In the genomic region with DNA sequence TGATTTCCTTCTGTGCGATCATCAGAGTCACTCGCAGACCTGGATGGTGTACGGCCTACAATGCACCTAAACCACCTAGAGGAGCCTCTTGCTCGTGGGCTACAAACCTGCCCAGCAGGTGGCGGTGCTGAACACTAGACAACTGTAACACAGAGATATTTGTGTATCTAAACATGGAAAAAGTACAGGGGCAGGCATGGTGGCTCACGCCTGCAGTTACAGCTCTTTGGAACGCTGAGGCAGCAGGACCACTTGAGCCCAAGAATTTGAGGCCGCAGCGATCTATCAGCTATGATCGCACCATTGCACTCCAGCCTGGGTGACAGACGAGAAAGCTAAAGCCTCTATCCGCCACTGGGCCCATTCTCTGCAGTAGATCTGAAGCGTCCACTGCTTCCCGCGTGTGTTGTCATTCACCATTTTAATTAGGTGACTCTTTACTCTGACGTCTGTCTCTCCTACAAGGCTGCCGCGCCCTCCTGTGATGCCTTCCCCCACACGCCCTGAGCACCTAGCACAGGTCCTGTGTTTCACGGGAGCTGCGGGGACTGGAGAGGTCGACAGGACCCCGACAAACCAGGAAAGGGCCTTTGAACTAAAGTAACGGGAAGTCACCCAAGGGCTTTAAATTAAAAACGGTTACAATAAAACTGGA, we compare ENCODE assay signal across 8 cellular contexts. TPM values are rescaled to one million over a fixed set of nuclear protein-coding genes. Genes with fewer than 3 reads are reported as not detected.
DNase-seq lines count a peak whose midpoint lies in the region; ATAC-seq and TF ChIP-seq lines count a peak whose summit lies in the region.

No MANE protein-coding gene starts in this region.

- peak; percentile 52 for DNase-seq in NCI-H1105 treated with DMSO at 0.1 percent for 48 hours (lab: John Stamatoyannopoulos, UW)
- DNase-seq in WERI-Rb-1: peak; percentile 88
- DNase-seq in central memory CD4-positive, alpha-beta T cell: peak; percentile 89
- DNase-seq in left colon: peak; percentile 81 to 95
- peak; percentile 88 for DNase-seq in stimulated activated CD4-positive, alpha-beta T cell treated with anti-CD3 and anti-CD28 coated beads, Interleukin-4, amount 100 ng/mL, for 1 hour
- no peak for DNase-seq in mesenteric fat pad (ENCODE audit: low spot score)

- POLR2A ChIA-PET in HEK293 (lab: Yijun Ruan, JAX): interaction anchor here (1.6 kb wide), 1 partner anchor 22 kb away, joined by 5 read pairs; no protein-coding TSS in a partner anchor

- peak overlapping the region; percentile 92 for H3K4me3 ChIP-seq in GM08714 (ENCODE audit: low read length)
- H3K4me3 ChIP-seq in HEK293 (ENCODE audit: low read depth, low read length): peak overlapping the region; percentile 95
- H3K4me3 ChIP-seq in WERI-Rb-1 (ENCODE audit: low read depth, low read length): peak overlapping the region; percentile 83

- no peaks in the 10 kb centered on the region for H3K4me1 ChIP-seq in HEK293 (ENCODE audit: control insufficient read depth, insufficient read depth, low read length)

- intact Hi-C loops in left colon (cut with DNase I, micrococcal nuclease): no loop called here

- H3K9me3 ChIP-seq in HEK293 (ENCODE audit: control insufficient read depth, insufficient read depth, low read depth, low read length): no peaks in the 10 kb centered on the region
- no peaks in the 10 kb centered on the region for H3K9me3 ChIP-seq in WERI-Rb-1 (ENCODE audit: severe bottlenecking)

- H3K36me3 ChIP-seq in HEK293 (ENCODE audit: control insufficient read depth in 2 of 2, insufficient read depth in 1 of 2, low read length in 2 of 2): peaks cover 7 to 52% of the 10 kb centered on the region in 2 experiments; a peak in 2 of 3 replicates
- H3K36me3 ChIP-seq in WERI-Rb-1: peaks cover 27% of the 10 kb centered on the region

- no peaks in the 10 kb centered on the region for H3K27me3 ChIP-seq in WERI-Rb-1 (ENCODE audit: insufficient read depth, low read depth, severe bottlenecking)

- CTCF ChIA-PET in HEK293 (lab: Yijun Ruan, JAX): interaction anchor here (0.6 to 2.4 kb wide), 14 partner anchors 9 to 306 kb away, joined by 3 to 7 read pairs (median 4); no protein-coding TSS in a partner anchor

- peak overlapping the region; percentile 88 for H3K27ac ChIP-seq in HEK293 (ENCODE audit: extremely low read depth, low read depth, low read length)
- peak overlapping the region; percentile 96 for H3K27ac ChIP-seq in WERI-Rb-1

- peak; percentile 80 for TF ChIP-seq CTCF in HEK293 (tag by site-specific recombination; IDR thresholded peaks at IDR 0.05)
- TF ChIP-seq CTCF in WERI-Rb-1 (IDR thresholded peaks at IDR 0.05; ENCODE audit: low read depth, low read length): peak; percentile 80

- peak; percentile 44 for ATAC-seq in left colon

TF ChIP-seq in HEK293, 187 proteins besides CTCF, POLR2A, EP300 and RAD21 (continues in another document):
- TF ChIP-seq ZNF133 (tag by site-specific recombination; IDR thresholded peaks at IDR 0.05) (no peak), EGR2 (tag by site-specific recombination; IDR thresholded peaks at IDR 0.05; ENCODE audit: low read depth) (no peak), ZNF558 (tag by site-specific recombination; IDR thresholded peaks at IDR 0.05) (no peak), ZNF132 (tag by site-specific recombination; IDR thresholded peaks at IDR 0.05; ENCODE audit: borderline replicate concordance) (no peak), ZNF658 (tag by site-specific recombination; IDR thresholded peaks at IDR 0.05) (no peak), ZNF629 (tag by site-specific recombination; IDR thresholded peaks at IDR 0.05) (peak; percentile 81), ZNF394 (tag by site-specific recombination; IDR thresholded peaks at IDR 0.05; ENCODE audit: borderline replicate concordance) (0 out of 2 replicates have a peak, but pooled peaks have one; percentile 29), SCRT2 (tag by site-specific recombination; IDR thresholded peaks at IDR 0.05) (no peak), ZBTB8A (tag by site-specific recombination; IDR thresholded peaks at IDR 0.05) (no peak), REPIN1 (tag by site-specific recombination; IDR thresholded peaks at IDR 0.05; ENCODE audit: low read depth) (no peak), ZNF561 (tag by site-specific recombination; IDR thresholded peaks at IDR 0.05; ENCODE audit: borderline replicate concordance) (no peak), PRDM4 (tag by site-specific recombination; IDR thresholded peaks at IDR 0.05) (no peak)
- TF ChIP-seq, protein P1, sequence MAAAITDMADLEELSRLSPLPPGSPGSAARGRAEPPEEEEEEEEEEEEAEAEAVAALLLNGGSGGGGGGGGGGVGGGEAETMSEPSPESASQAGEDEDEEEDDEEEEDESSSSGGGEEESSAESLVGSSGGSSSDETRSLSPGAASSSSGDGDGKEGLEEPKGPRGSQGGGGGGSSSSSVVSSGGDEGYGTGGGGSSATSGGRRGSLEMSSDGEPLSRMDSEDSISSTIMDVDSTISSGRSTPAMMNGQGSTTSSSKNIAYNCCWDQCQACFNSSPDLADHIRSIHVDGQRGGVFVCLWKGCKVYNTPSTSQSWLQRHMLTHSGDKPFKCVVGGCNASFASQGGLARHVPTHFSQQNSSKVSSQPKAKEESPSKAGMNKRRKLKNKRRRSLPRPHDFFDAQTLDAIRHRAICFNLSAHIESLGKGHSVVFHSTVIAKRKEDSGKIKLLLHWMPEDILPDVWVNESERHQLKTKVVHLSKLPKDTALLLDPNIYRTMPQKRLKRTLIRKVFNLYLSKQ (tag by site-specific recombination; IDR thresholded peaks at IDR 0.05; ENCODE audit: borderline replicate concordance): no peak
- TF ChIP-seq, protein P2, sequence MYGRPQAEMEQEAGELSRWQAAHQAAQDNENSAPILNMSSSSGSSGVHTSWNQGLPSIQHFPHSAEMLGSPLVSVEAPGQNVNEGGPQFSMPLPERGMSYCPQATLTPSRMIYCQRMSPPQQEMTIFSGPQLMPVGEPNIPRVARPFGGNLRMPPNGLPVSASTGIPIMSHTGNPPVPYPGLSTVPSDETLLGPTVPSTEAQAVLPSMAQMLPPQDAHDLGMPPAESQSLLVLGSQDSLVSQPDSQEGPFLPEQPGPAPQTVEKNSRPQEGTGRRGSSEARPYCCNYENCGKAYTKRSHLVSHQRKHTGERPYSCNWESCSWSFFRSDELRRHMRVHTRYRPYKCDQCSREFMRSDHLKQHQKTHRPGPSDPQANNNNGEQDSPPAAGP (tag by site-specific recombination; IDR thresholded peaks at IDR 0.05): no peak; the same call in 1 of the 2 replicates
- TF ChIP-seq, protein P3, sequence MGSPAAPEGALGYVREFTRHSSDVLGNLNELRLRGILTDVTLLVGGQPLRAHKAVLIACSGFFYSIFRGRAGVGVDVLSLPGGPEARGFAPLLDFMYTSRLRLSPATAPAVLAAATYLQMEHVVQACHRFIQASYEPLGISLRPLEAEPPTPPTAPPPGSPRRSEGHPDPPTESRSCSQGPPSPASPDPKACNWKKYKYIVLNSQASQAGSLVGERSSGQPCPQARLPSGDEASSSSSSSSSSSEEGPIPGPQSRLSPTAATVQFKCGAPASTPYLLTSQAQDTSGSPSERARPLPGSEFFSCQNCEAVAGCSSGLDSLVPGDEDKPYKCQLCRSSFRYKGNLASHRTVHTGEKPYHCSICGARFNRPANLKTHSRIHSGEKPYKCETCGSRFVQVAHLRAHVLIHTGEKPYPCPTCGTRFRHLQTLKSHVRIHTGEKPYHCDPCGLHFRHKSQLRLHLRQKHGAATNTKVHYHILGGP (tag by site-specific recombination; IDR thresholded peaks at IDR 0.05): no peak
- TF ChIP-seq, protein P4, sequence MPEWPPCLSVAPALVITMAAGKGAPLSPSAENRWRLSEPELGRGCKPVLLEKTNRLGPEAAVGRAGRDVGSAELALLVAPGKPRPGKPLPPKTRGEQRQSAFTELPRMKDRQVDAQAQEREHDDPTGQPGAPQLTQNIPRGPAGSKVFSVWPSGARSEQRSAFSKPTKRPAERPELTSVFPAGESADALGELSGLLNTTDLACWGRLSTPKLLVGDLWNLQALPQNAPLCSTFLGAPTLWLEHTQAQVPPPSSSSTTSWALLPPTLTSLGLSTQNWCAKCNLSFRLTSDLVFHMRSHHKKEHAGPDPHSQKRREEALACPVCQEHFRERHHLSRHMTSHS (tag by site-specific recombination; IDR thresholded peaks at IDR 0.05): no peak
- TF ChIP-seq, protein P5, sequence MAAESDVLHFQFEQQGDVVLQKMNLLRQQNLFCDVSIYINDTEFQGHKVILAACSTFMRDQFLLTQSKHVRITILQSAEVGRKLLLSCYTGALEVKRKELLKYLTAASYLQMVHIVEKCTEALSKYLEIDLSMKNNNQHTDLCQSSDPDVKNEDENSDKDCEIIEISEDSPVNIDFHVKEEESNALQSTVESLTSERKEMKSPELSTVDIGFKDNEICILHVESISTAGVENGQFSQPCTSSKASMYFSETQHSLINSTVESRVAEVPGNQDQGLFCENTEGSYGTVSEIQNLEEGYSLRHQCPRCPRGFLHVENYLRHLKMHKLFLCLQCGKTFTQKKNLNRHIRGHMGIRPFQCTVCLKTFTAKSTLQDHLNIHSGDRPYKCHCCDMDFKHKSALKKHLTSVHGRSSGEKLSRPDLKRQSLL (tag by site-specific recombination; IDR thresholded peaks at IDR 0.05): no peak

RNA-seq across cellular contexts. Expression of gene TUBGCP2, which starts 0.8 kb away (rescaled TPM):
- 10 to 100 TPM; 53.8 to 53.9 TPM for total RNA-seq in left colon
- total RNA-seq in mesenteric fat pad: 46.3 TPM

RNA-seq across cellular contexts. Expression of gene ZNF511, which starts 0.8 kb away (rescaled TPM):
- total RNA-seq in left colon: 10 to 100 TPM; 41.0 to 42.1 TPM
- 32.9 TPM for total RNA-seq in mesenteric fat pad

RNA-seq across cellular contexts. Expression of gene CALY, which starts 28.8 kb away (rescaled TPM):
- total RNA-seq in left colon (1 to 10 TPM in 1 of 2 donors, under 1 TPM in 1; 0.43 to 1.6 TPM), mesenteric fat pad (not detected)

RNA-seq across cellular contexts. Expression of gene ADAM8, which starts 31.2 kb away (rescaled TPM):
- total RNA-seq in left colon: 1 to 10 TPM; 2.3 to 2.8 TPM
- 12.0 TPM for total RNA-seq in mesenteric fat pad

RNA-seq across cellular contexts. Expression of gene PRAP1, which starts 39.3 kb away (rescaled TPM):
- total RNA-seq in left colon (100 to 1,000 TPM in 1 of 2 donors, 10 to 100 TPM in 1; 48.3 to 244 TPM), mesenteric fat pad (1.6 TPM)
